In genomic region chr3:194070220-194070633, GRCh38 we compare ENCODE assay signal across 8 cellular contexts.
DNase-seq lines count a peak whose midpoint lies in the region; ATAC-seq and TF ChIP-seq lines count a peak whose summit lies in the region.

No MANE protein-coding gene starts in this region.

- peaks cover 0 to 5% (median 3%) of the 10 kb centered on the region in 7 donors for H3K9me3 Mint-ChIP-seq in CD4-positive, CD25-positive, alpha-beta regulatory T cell

- H3K4me1 Mint-ChIP-seq in CD4-positive, CD25-positive, alpha-beta regulatory T cell: peaks cover 0 to 10% (median 1%) of the 10 kb centered on the region in 4 donors

- H3K4me3 ChIP-seq in CD4-positive, CD25-positive, alpha-beta regulatory T cell (ENCODE audit: low read depth, low read length): no peak overlapping the region
- H3K4me3 ChIP-seq in MG63: peak overlapping the region; percentile 45
- H3K4me3 ChIP-seq in dorsolateral prefrontal cortex: peak overlapping the region; percentile 45 to 80 (median 65)
- H3K4me3 ChIP-seq in neuron (ENCODE audit: low read length): peak overlapping the region; percentile 48

- H3K27me3 Mint-ChIP-seq in CD4-positive, CD25-positive, alpha-beta regulatory T cell: peaks cover 28% of the 10 kb centered on the region

- H3K27me3 ChIP-seq in CD4-positive, CD25-positive, alpha-beta regulatory T cell (ENCODE audit: control insufficient read depth, insufficient read depth, low read length): peaks cover 3% of the 10 kb centered on the region
- H3K27me3 ChIP-seq in MG63 (no peaks in the 10 kb centered on the region), dorsolateral prefrontal cortex (no peaks in the 10 kb centered on the region), neuron (ENCODE audit: insufficient read depth, low read length) (peaks cover 5% of the 10 kb centered on the region)

- H3K4me1 ChIP-seq in CD4-positive, CD25-positive, alpha-beta regulatory T cell (ENCODE audit: control insufficient read depth, insufficient read depth, low read length, poor library complexity, severe bottlenecking): peaks cover 10% of the 10 kb centered on the region
- H3K4me1 ChIP-seq in neuron (ENCODE audit: insufficient read depth, low read length): peaks cover 7% of the 10 kb centered on the region

- no peak overlapping the region for H3K27ac ChIP-seq in CD4-positive, CD25-positive, alpha-beta regulatory T cell (ENCODE audit: insufficient read depth, low read length, poor library complexity, severe bottlenecking)
- peak overlapping the region in 50 of 59 donors; percentile 3 to 90 (median 75) for H3K27ac ChIP-seq in dorsolateral prefrontal cortex

- H3K4me3 Mint-ChIP-seq in CD4-positive, CD25-positive, alpha-beta regulatory T cell: peak overlapping the region; percentile 61 to 82 (median 78)

- DNase-seq in CD4-positive, CD25-positive, alpha-beta regulatory T cell: no peak
- DNase-seq in MG63 (no peak), dorsolateral prefrontal cortex (peak in 1 of 10 donors; percentile 48), HCEC 1CT (no peak), NCI-H2081 (lab: John Stamatoyannopoulos, UW) (no peak)

- no peak overlapping the region for H3K27ac Mint-ChIP-seq in CD4-positive, CD25-positive, alpha-beta regulatory T cell

- no peaks in the 10 kb centered on the region for H3K36me3 ChIP-seq in CD4-positive, CD25-positive, alpha-beta regulatory T cell (ENCODE audit: control insufficient read depth, insufficient read depth, low read length)
- H3K36me3 ChIP-seq in MG63 (no peaks in the 10 kb centered on the region), neuron (ENCODE audit: insufficient read depth, low read length) (no peaks in the 10 kb centered on the region)

- H3K36me3 Mint-ChIP-seq in CD4-positive, CD25-positive, alpha-beta regulatory T cell: no peaks in the 10 kb centered on the region

- no peaks in the 10 kb centered on the region for H3K9me3 ChIP-seq in CD4-positive, CD25-positive, alpha-beta regulatory T cell (ENCODE audit: control insufficient read depth in 2 of 2, low read length in 2 of 2)
- peaks cover 14% of the 10 kb centered on the region for H3K9me3 ChIP-seq in MG63
- H3K9me3 ChIP-seq in neuron (ENCODE audit: low read length): no peaks in the 10 kb centered on the region

- intact Hi-C loops in dorsolateral prefrontal cortex (cut with DNase I): loop anchor here (2.0 to 5.0 kb wide), 3 partner anchors 65 to 68 kb away; partner anchors contain the start of gene HES1 (in 1 of the 2)

- peak overlapping the region; percentile 57 for H2AFZ ChIP-seq in neuron (ENCODE audit: low read depth, low read length)

- no peak for TF ChIP-seq CTCF in dorsolateral prefrontal cortex (IDR thresholded peaks at IDR 0.05 in 54 of 56, conservative IDR thresholded peaks at IDR 0.05 in 2 of 56; ENCODE audit: low read depth in 1 of 56, partially characterized antibody in 56 of 56)

- no peak for ATAC-seq in CD4-positive, CD25-positive, alpha-beta regulatory T cell (ENCODE audit: low read depth in 2 of 2)
- ATAC-seq in GM18511 (IDR thresholded peaks at IDR 0.05; ENCODE audit: unreplicated experiment) (no peak), HG03108 (IDR thresholded peaks at IDR 0.05; ENCODE audit: unreplicated experiment) (no peak)
